Comparison of ENCODE assay signal across 8 cellular contexts in the genomic region with DNA sequence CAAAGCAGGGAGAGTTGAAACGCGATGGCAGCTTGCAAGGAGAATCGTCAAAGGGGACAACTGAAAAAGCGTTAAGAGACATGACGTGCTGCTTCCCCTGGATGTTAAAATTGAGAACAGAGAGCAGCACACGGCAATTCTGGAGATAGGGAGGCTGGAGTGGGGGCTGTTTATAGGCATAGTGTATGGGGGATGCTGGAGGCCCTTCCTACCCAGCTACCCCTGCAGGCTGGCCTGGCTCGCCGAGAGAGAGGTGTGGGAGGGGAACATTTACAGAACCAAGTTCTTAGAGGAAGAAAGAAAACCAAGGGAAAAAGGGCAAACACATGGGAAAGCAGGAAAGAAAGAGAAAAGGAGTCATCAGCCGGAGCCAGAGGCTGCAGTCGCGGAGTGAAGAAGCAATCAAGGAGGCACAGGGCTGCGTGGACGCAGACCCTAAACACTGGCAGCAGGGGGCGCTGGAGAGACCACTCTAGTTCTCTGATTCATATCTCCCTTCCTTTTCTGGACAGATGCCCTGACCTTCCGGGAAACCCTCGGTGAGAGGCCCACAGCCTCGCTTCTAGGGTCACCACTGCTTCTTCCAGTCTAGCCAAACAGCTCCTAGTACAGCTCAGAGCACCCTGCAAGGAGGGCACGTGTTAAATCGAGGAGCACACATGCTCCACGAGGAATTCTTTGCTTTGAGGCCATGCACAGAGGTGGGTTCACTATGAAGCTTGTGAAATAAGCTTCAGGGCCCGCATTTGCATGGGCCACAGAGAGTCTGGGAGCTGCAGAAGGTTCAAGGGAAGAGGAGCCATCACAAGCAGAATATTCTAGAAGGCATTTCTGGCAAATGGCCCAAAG. TPM values are rescaled to one million over a fixed set of nuclear protein-coding genes. Genes with fewer than 3 reads are reported as not detected.
DNase-seq lines count a peak whose midpoint lies in the region; ATAC-seq and TF ChIP-seq lines count a peak whose summit lies in the region.

No MANE protein-coding gene starts in this region.

- intact Hi-C loops in left colon (cut with DNase I, micrococcal nuclease) = no loop called here

- no peaks in the 10 kb centered on the region for H3K9me3 ChIP-seq in MG63
- no peaks in the 10 kb centered on the region for H3K9me3 ChIP-seq in tibial nerve

- no peak overlapping the region for H3K4me3 ChIP-seq in AG10803 (ENCODE audit: low read length)
- no peak overlapping the region for H3K4me3 ChIP-seq in MG63
- H3K4me3 ChIP-seq in tibial nerve = no peak overlapping the region

- H3K27me3 ChIP-seq in MG63 (no peaks in the 10 kb centered on the region), tibial nerve (no peaks in the 10 kb centered on the region)

- ATAC-seq in GM18868 (IDR thresholded peaks at IDR 0.05; ENCODE audit: unreplicated experiment) (peak; percentile 71), left colon (peak; percentile 68)

- H3K4me1 ChIP-seq in tibial nerve = peaks cover 0 to 4% (median 0%) of the 10 kb centered on the region in 4 donors

- no peak for TF ChIP-seq EP300 in tibial nerve (IDR thresholded peaks at IDR 0.05)

- H3K36me3 ChIP-seq in MG63 (no peaks in the 10 kb centered on the region), tibial nerve (no peaks in the 10 kb centered on the region)

- TF ChIP-seq POLR2A in tibial nerve (IDR thresholded peaks at IDR 0.05) = no peak

- no peak overlapping the region for H3K27ac ChIP-seq in tibial nerve

- TF ChIP-seq CTCF in AG10803 (conservative IDR thresholded peaks at IDR 0.05; ENCODE audit: low read length) (peak; percentile 53), tibial nerve (IDR thresholded peaks at IDR 0.05) (peak in 4 of 5 experiments; percentile 17 to 55 (median 36))

- DNase-seq in AG10803 (ENCODE audit: low read depth) (peak; percentile 32), MG63 (peak; percentile 76), anterior cingulate cortex (lab: John Stamatoyannopoulos, UW) (peak in 33 of 58 donors; percentile 3 to 72 (median 14)), left colon (peak; percentile 38 to 70), tibial nerve (ENCODE audit: low spot score in 2 of 2) (peak in 1 of 2 donors; percentile 78), cerebellar nuclear complex (lab: John Stamatoyannopoulos, UW) (no peak), NCI-H510A treated with DMSO at 0.1 percent for 48 hours (lab: John Stamatoyannopoulos, UW) (no peak)

- 54 to 56% methylated on average over 20 to 21 of the region's 21 CpGs for WGBS in tibial nerve, 2 donors

RNA-seq across cellular contexts. Expression of a gene that starts 55.6 kb away (rescaled TPM):
- total RNA-seq in MG63 (2014; rRNA removed; shearing (Covaris generic); ENCODE audit: low replicate concordance) = 0.03 TPM in 1 of 2 replicates, not detected in the other
- total RNA-seq in left colon (under 1 TPM in 1 of 2 donors, not detected in 1; 0.03 TPM), tibial nerve (not detected)

Comparison
In these comparisons a context has a peak if more than half of its experiments do, and no peak if none do; other contexts are left out.
1. DNase-seq: peak in AG10803 (single experiment), MG63 (single experiment), anterior cingulate cortex (33 of 58) and left colon (2 of 2); none in cerebellar nuclear complex (0 of 2) and NCI-H510A treated with DMSO at 0.1 percent for 48 hours (single experiment).